ENCODE assay signal across 1 cellular context in the genomic region with DNA sequence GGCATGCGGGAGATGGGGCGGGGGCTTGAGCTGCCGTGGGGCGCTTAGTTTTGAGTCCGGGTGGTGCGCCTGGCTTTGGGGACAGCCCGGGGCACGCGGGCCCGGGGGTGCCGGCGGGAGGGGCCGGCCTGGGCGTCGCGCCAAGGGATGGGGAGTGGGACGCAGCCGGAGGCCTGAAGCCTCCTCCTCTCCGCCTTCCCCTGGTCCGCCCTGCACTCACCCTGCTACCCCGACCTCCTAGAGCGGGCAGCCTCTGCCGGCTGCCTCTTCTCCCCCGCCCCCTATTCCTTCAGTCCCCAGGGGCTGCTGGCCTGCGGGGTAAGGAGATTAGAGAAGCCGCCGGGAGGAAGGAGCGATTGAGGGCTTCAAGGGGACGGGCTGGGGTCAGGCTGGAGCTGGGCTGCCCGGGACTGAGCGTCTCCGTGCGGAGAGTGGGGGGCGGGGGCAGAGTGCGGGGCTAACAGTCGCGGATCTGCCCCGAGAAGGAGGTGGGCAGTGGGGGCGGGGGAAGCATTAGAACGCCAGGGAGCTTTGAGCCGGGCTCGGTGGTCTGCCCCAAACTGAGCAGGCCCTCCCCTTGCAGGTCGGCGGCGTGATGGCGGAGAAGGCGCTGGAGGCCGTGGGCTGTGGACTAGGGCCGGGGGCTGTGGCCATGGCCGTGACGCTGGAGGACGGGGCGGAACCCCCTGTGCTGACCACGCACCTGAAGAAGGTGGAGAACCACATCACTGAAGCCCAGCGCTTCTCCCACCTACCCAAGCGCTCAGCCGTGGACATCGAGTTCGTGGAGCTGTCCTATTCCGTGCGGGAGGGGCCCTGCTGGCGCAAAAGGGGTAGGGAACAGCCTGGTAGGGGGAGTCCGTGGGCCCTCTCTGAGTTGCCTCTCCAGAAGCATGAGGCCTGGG.
TF ChIP-seq lines count a peak whose summit lies in the region.

No MANE protein-coding gene starts in this region.

TF ChIP-seq in WTC11, 78 proteins besides CTCF, POLR2A, EP300 and RAD21 (continued from another document):
- no peak for TF ChIP-seq JAZF1 (CRISPR knock-in tag; IDR thresholded peaks at IDR 0.05)
